In the genomic region with DNA sequence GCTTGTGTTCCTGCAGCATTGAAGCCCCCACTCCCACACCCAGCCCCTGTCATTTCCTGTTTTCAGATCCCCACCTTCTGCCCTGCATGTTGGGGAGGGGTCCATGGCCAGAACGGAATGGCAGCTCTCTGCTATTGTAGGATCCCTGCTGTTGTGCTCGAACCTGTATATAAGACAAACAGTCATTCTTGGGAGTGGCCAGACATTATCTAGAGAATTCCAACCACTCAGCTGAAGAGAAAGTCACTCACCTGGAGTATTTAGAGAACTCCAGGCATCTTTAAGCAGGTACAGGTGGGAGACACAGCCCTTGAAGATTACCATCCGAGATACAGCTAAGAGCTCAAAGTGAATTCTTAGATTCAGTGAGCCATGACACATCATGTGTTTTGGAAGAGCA, we compare ENCODE assay signal across 1 cellular context.
TF ChIP-seq lines count a peak whose summit lies in the region.

No MANE protein-coding gene starts in this region.

TF ChIP-seq in endothelial cell of umbilical vein, 7 proteins besides CTCF, POLR2A, EP300 and RAD21 (continued from another document):
- TF ChIP-seq, protein P1, sequence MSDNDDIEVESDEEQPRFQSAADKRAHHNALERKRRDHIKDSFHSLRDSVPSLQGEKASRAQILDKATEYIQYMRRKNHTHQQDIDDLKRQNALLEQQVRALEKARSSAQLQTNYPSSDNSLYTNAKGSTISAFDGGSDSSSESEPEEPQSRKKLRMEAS (IDR thresholded peaks at IDR 0.05; ENCODE audit: insufficient read depth, insufficient read length), result no peak
- TF ChIP-seq MYC (IDR thresholded peaks at IDR 0.05; ENCODE audit: low read depth, low read length), result no peak
